In genomic region chr5:76441890-76442673, GRCh38 we compare ENCODE assay signal across 16 cellular contexts. TPM values are rescaled to one million over a fixed set of nuclear protein-coding genes. Genes with fewer than 3 reads are reported as not detected.
A peak's percentile ranks its signal among the peaks of the same experiment; 100 is the strongest.
DNase-seq lines count a peak whose midpoint lies in the region; ATAC-seq, FAIRE-seq and TF ChIP-seq lines count a peak whose summit lies in the region.
"Had no signal": no experiment of that assay in that cellular context is flagged by ENCODE, and none has a peak within 500 bp of the region (broad histone marks: within the 10 kb centered on the region; RNA-seq: fewer than 3 reads in every experiment).

No MANE protein-coding gene starts in this region.

- H3K27me3 ChIP-seq in HepG2 (ENCODE audit: control insufficient read depth in 1 of 2, insufficient read depth in 2 of 2, low read length in 2 of 2) = no peaks in the 10 kb centered on the region
- no peaks in the 10 kb centered on the region for H3K27me3 ChIP-seq in right lobe of liver
- no peaks in the 10 kb centered on the region for H3K27me3 ChIP-seq in Loucy (ENCODE audit: insufficient read depth, low read length, poor library complexity, severe bottlenecking)
- H3K27me3 ChIP-seq: BLaER1 had no signal

- peak overlapping the region in 1 of 5 donors; percentile 8 for H3K4me3 Mint-ChIP-seq in immature natural killer cell
- H3K4me3 Mint-ChIP-seq: CD8-positive, alpha-beta memory T cell had no signal

- TF ChIP-seq RAD21 in HepG2 (CRISPR knock-in tag; IDR thresholded peaks at IDR 0.05) = no peak

- no peak overlapping the region for H2AFZ ChIP-seq in HepG2 (ENCODE audit: low read length)
- no peak overlapping the region for H2AFZ ChIP-seq in Loucy (ENCODE audit: low read length)
- H2AFZ ChIP-seq: GM23248 had no signal

- H3K4me1 ChIP-seq in HepG2 (ENCODE audit: insufficient read depth, low read length) (peaks cover 19% of the 10 kb centered on the region), right lobe of liver (peaks cover 0 to 32% (median 11%) of the 10 kb centered on the region in 4 donors), Loucy (ENCODE audit: insufficient read depth, low read length, poor library complexity, severe bottlenecking) (peaks cover 42% of the 10 kb centered on the region)

- intact Hi-C loops in HepG2 (cut with micrococcal nuclease; ENCODE audit: unreplicated experiment) (no loop called here), right lobe of liver (cut with DNase I) (no loop called here)

- no peak for DNase-seq in HepG2 (ENCODE audit: low spot score)
- no peak for DNase-seq in right lobe of liver
- no peak for DNase-seq in immature natural killer cell
- DNase-seq in activated CD4-positive, CD25-positive, alpha-beta regulatory T cell treated with anti-CD3 and anti-CD28 coated beads, Interleukin-2, amount 50 U/mL, for 72 hours = no peak
- DNase-seq in GM13976 (ENCODE audit: low spot score) = no peak
- DNase-seq in left lobe of liver (ENCODE audit: low spot score) = no peak
- DNase-seq: 8988T; AML-193; CD8-positive, alpha-beta memory T cell; DMS53; GF-D8; GM23248; H7 had no signal

- FAIRE-seq in HepG2 (lab: Jason Lieb, UNC) = no peak

- H3K9me3 Mint-ChIP-seq in immature natural killer cell = peaks cover 0 to 4% (median 0%) of the 10 kb centered on the region in 6 donors

- no peak overlapping the region for H3K4me2 ChIP-seq in HepG2 (ENCODE audit: low read depth, low read length)
- peak overlapping the region; percentile 51 for H3K4me2 ChIP-seq in Loucy (ENCODE audit: low read depth, low read length, poor library complexity, severe bottlenecking)
- H3K4me2 ChIP-seq: BLaER1 had no signal

- H3K9me2 ChIP-seq in Loucy (replicated peaks; ENCODE audit: low read depth, low read length) = no peaks in the 10 kb centered on the region

- H3K27ac ChIP-seq in HepG2 (ENCODE audit: extremely low read length, insufficient read depth, low read length) (no peak overlapping the region), right lobe of liver (no peak overlapping the region)
- H3K27ac ChIP-seq: BLaER1, GM23248 had no signal

- TF ChIP-seq CTCF in HepG2 (CRISPR knock-in tag; IDR thresholded peaks at IDR 0.05) (no peak), right lobe of liver (IDR thresholded peaks at IDR 0.05) (no peak), Loucy (conservative IDR thresholded peaks at IDR 0.05; ENCODE audit: low read length) (no peak), GM13976 (IDR thresholded peaks at IDR 0.05; ENCODE audit: borderline replicate concordance, control extremely low read depth, extremely low read depth, insufficient read depth, missing control alignments) (no peak)

- POLR2A ChIA-PET in HepG2 (lab: Yijun Ruan, JAX) = no interaction called here

- H3K79me2 ChIP-seq in HepG2 (ENCODE audit: insufficient read depth, low read length) = peaks cover 62% of the 10 kb centered on the region
- H3K79me2 ChIP-seq in Loucy (ENCODE audit: insufficient read depth, low read length) = peaks cover 80% of the 10 kb centered on the region

- CTCF ChIA-PET in HepG2 (lab: Yijun Ruan, JAX; ENCODE audit: low intra/inter-chr PET ratio, low total read pairs) = no interaction called here

- 0 out of 2 replicates have a peak, but pooled peaks cover 4% of the 10 kb centered on the region for H3K9me3 ChIP-seq in HepG2 (ENCODE audit: low read length)
- no peaks in the 10 kb centered on the region for H3K9me3 ChIP-seq in right lobe of liver
- H3K9me3 ChIP-seq in Loucy (ENCODE audit: insufficient read depth, low read depth, low read length) = peaks cover 6% of the 10 kb centered on the region

- H3K27ac Mint-ChIP-seq in immature natural killer cell = peak overlapping the region in 5 of 6 donors; percentile 38 to 79 (median 67)
- H3K27ac Mint-ChIP-seq: IgD-negative memory B cell had no signal

- H3F3A ChIP-seq in Loucy (ENCODE audit: low read depth) = no peaks in the 10 kb centered on the region

- ATAC-seq in HepG2 = no peak
- no peak for ATAC-seq in right lobe of liver
- ATAC-seq in left lobe of liver = no peak

- peaks cover 14 to 21% (median 19%) of the 10 kb centered on the region in 3 donors for H3K36me3 Mint-ChIP-seq in immature natural killer cell

- WGBS in HepG2 (ENCODE audit: low lambda C conversion rate) = 98% methylated on average over 6 of the region's 6 CpGs
- 75% methylated on average over 6 of the region's 6 CpGs for WGBS in right lobe of liver (ENCODE audit: insufficient coverage, low coverage, low lambda C conversion rate, missing lambda C conversion rate)

- no peak overlapping the region for H3K4me3 ChIP-seq in HepG2 (replicated peaks in 1 of 3; ENCODE audit: insufficient read depth in 1 of 3, low read depth in 2 of 3, low read length in 3 of 3)
- no peak overlapping the region for H3K4me3 ChIP-seq in right lobe of liver
- no peak overlapping the region for H3K4me3 ChIP-seq in Loucy (ENCODE audit: low read length, poor library complexity, severe bottlenecking)
- H3K4me3 ChIP-seq: BLaER1, GM23248 had no signal

- peaks cover 0 to 2% (median 0%) of the 10 kb centered on the region in 3 donors for H3K27me3 Mint-ChIP-seq in immature natural killer cell (ENCODE audit: low read depth in 3 of 3)
- H3K27me3 Mint-ChIP-seq: CD8-positive, alpha-beta memory T cell; IgD-negative memory B cell had no signal

- H3K36me3 ChIP-seq in HepG2 (replicated peaks in 1 of 2; ENCODE audit: control insufficient read depth in 1 of 2, insufficient read depth in 2 of 2, low read length in 2 of 2) (peaks cover 0 to 13% of the 10 kb centered on the region in 2 experiments; a peak in 3 of 5 replicates), right lobe of liver (no peaks in the 10 kb centered on the region), Loucy (ENCODE audit: insufficient read depth, low read length) (peaks cover 8% of the 10 kb centered on the region; the same call in 1 of the 2 replicates)

- no peak for TF ChIP-seq POLR2A in HepG2 (IDR thresholded peaks at IDR 0.05; ENCODE audit: insufficient read depth in 1 of 2, low read depth in 2 of 2, low read length in 2 of 2)
- no peak for TF ChIP-seq POLR2A in right lobe of liver (IDR thresholded peaks at IDR 0.05)

- no TSS peak for BruUV-seq in HepG2 (replicated peaks; lab: Mats Ljungman, UMichigan)

- in situ Hi-C loops in HepG2 (cut with HindIII; ENCODE audit: extremely low pct_ligation_motif_present, low pct_unique_long_range_greater_than_20kb) = no loop called here
- in situ Hi-C loops in GM13976 (cut with MboI; ENCODE audit: low sequenced_read_pairs, unreplicated experiment) = no loop called here

- H4K20me1 ChIP-seq in HepG2 (ENCODE audit: insufficient read depth, low read length) (peaks cover 4% of the 10 kb centered on the region; the same call in 1 of the 2 replicates), Loucy (ENCODE audit: insufficient read depth, low read length, poor library complexity, severe bottlenecking) (peaks cover 17% of the 10 kb centered on the region)

- peaks cover 77 to 95% of the 10 kb centered on the region in 2 donors for H3K4me1 Mint-ChIP-seq in immature natural killer cell

- no peak for TF ChIP-seq EP300 in HepG2 (IDR thresholded peaks at IDR 0.05; ENCODE audit: low read depth in 2 of 2, low read length in 2 of 2)
- no peak for TF ChIP-seq EP300 in HepG2 (CRISPR knock-in tag; IDR thresholded peaks at IDR 0.05; ENCODE audit: borderline replicate concordance)

- H3K9ac ChIP-seq in HepG2 (ENCODE audit: insufficient read depth, low read depth, low read length) (no peak overlapping the region), Loucy (ENCODE audit: low read depth, low read length, poor library complexity, severe bottlenecking) (no peak overlapping the region)
- H3K9ac ChIP-seq: BLaER1, GM23248 had no signal

TF ChIP-seq in HepG2, 621 proteins besides CTCF, POLR2A, EP300 and RAD21:
- TF ChIP-seq ATF7 (IDR thresholded peaks at IDR 0.05) = peak; percentile 19; the same call in 1 of the 2 replicates
- no peak for TF ChIP-seq ATF7 (CRISPR knock-in tag; IDR thresholded peaks at IDR 0.05)
- TF ChIP-seq ZNF207 (IDR thresholded peaks at IDR 0.05; ENCODE audit: borderline replicate concordance) = no peak
- no peak for TF ChIP-seq CREM (IDR thresholded peaks at IDR 0.05)
- TF ChIP-seq CREM (CRISPR knock-in tag; IDR thresholded peaks at IDR 0.05) = no peak
- no peak for TF ChIP-seq ZNF740 (CRISPR knock-in tag; IDR thresholded peaks at IDR 0.05)

RNA-seq across cellular contexts. Expression of gene IQGAP2, which starts 39.0 kb away (rescaled TPM):
- total RNA-seq in HepG2 (2016; rRNA removed; fragmentation: Illumina TruSeq; extraction: Trizol) = 83.3 and 143 TPM in 2 replicates
- total RNA-seq in HepG2 (2016; cell fraction: cytosol; rRNA removed; fragmentation: Illumina TruSeq; extraction: Trizol; ENCODE audit: low read depth) = 6.8 and 9.5 TPM in 2 replicates
- 75.6 and 141 TPM in 2 replicates for total RNA-seq in HepG2 (2016; cell fraction: insoluble cytoplasmic fraction; rRNA removed; fragmentation: Illumina TruSeq; extraction: Trizol)
- total RNA-seq in HepG2 (2016; cell fraction: membrane; rRNA removed; fragmentation: Illumina TruSeq; extraction: Trizol) = 20.0 and 24.2 TPM in 2 replicates
- 81.7 and 84.7 TPM in 2 replicates for total RNA-seq in HepG2 (2016; cell fraction: nucleus; rRNA removed; fragmentation: Illumina TruSeq; extraction: Trizol)
- 29.7 and 35.2 TPM in 2 replicates for polyA plus RNA-seq in HepG2 (2011; rRNA removed)
- polyA plus RNA-seq in HepG2 (2011; cell fraction: cytosol; rRNA removed) = 21.8 and 27.0 TPM in 2 replicates
- polyA plus RNA-seq in HepG2 (2011; cell fraction: nucleus; rRNA removed) = 16.5 and 22.9 TPM in 2 replicates
- polyA plus RNA-seq in HepG2 (2012) = 43.2 and 55.6 TPM in 2 replicates
- 2.5 and 3.4 TPM in 2 replicates for polyA plus RNA-seq in HepG2 (2016; cell fraction: cytosol; fragmentation: Illumina TruSeq; extraction: Trizol; ENCODE audit: low read depth)
- polyA plus RNA-seq in HepG2 (2016; cell fraction: insoluble cytoplasmic fraction; fragmentation: Illumina TruSeq; extraction: Trizol; ENCODE audit: low read depth) = 131 and 137 TPM in 2 replicates
- polyA plus RNA-seq in HepG2 (2016; cell fraction: membrane; fragmentation: Illumina TruSeq; extraction: Trizol; ENCODE audit: low read depth) = 10.6 and 10.9 TPM in 2 replicates
- 77.5 and 91.9 TPM in 2 replicates for polyA plus RNA-seq in HepG2 (2016; cell fraction: nucleus; fragmentation: Illumina TruSeq; extraction: Trizol; ENCODE audit: insufficient read depth, low read depth)
- 0.21 and 25.1 TPM in 2 replicates for polyA minus RNA-seq in HepG2 (2011; rRNA and poly(A)+ RNA removed; ENCODE audit: low replicate concordance)
- polyA minus RNA-seq in HepG2 (2011; cell fraction: cytosol; rRNA and poly(A)+ RNA removed) = 51.9 and 82.7 TPM in 2 replicates
- 85.0 and 104 TPM in 2 replicates for polyA minus RNA-seq in HepG2 (2011; cell fraction: nucleus; rRNA and poly(A)+ RNA removed)
- total RNA-seq in right lobe of liver = 100 to 1,000 TPM in 5 of 6 experiments, 10 to 100 TPM in 1; 96.4 to 152 (median 123) TPM
- 10 to 100 TPM; 38.8 to 92.5 (median 43.6) TPM for polyA plus RNA-seq in immature natural killer cell
- total RNA-seq in left lobe of liver = 110 TPM
- total RNA-seq: GM23248 had no signal
